2 cellular contexts compared by ENCODE assay signal in the genomic region with DNA sequence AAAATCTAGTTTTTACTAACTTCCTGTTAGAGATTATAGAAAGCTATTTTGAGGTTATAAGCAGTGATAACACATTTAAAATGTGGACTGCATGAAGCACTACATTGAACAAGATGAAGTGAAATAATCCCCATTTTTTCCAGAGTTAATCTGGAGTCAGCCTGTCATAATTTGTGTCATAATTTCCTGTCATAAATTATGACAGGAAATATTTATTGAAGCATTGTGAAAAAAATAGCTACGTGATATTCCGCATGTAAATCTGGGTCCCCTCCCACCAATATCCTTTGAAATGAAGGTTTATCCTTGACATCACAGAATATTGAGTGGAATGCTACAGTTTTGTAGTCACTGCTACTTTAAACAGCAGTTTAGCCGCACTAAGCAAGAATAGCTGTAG.
A peak's percentile ranks its signal among the peaks of the same experiment; 100 is the strongest.
TF ChIP-seq lines count a peak whose summit lies in the region.

No MANE protein-coding gene starts in this region.

TF ChIP-seq in GM12878, 131 proteins besides CTCF, POLR2A, EP300 and RAD21:
- TF ChIP-seq SMARCA5 (IDR thresholded peaks at IDR 0.05) (no peak), SMC3 (IDR thresholded peaks at IDR 0.05; ENCODE audit: borderline replicate concordance, low read length) (no peak), MYB (IDR thresholded peaks at IDR 0.05; ENCODE audit: borderline replicate concordance, low read depth, low read length) (no peak), POU2F2 (IDR thresholded peaks at IDR 0.05; ENCODE audit: borderline replicate concordance, low read depth, low read length) (no peak), ZNF217 (IDR thresholded peaks at IDR 0.05) (no peak), SUPT20H (IDR thresholded peaks at IDR 0.05; ENCODE audit: borderline replicate concordance, control insufficient read depth, low read depth, low read length) (no peak), LARP7 (IDR thresholded peaks at IDR 0.05) (no peak), IRF4 (IDR thresholded peaks at IDR 0.05; ENCODE audit: low read depth, low read length) (no peak), CHD2 (IDR thresholded peaks at IDR 0.05; ENCODE audit: borderline replicate concordance, low read depth, low read length) (no peak), SMAD1 (IDR thresholded peaks at IDR 0.05; ENCODE audit: low read depth, partially characterized antibody) (no peak), ATF7 (IDR thresholded peaks at IDR 0.05; ENCODE audit: low read depth) (no peak), BRCA1 (IDR thresholded peaks at IDR 0.05; ENCODE audit: low read depth, low read length) (no peak), NR2C1 (IDR thresholded peaks at IDR 0.05) (no peak), STAT3 (IDR thresholded peaks at IDR 0.05; ENCODE audit: low read depth, low read length) (no peak), BCL11A (IDR thresholded peaks at IDR 0.05; ENCODE audit: low read depth, low read length) (no peak)
- TF ChIP-seq, protein P1, sequence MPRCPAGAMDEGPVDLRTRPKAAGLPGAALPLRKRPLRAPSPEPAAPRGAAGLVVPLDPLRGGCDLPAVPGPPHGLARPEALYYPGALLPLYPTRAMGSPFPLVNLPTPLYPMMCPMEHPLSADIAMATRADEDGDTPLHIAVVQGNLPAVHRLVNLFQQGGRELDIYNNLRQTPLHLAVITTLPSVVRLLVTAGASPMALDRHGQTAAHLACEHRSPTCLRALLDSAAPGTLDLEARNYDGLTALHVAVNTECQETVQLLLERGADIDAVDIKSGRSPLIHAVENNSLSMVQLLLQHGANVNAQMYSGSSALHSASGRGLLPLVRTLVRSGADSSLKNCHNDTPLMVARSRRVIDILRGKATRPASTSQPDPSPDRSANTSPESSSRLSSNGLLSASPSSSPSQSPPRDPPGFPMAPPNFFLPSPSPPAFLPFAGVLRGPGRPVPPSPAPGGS (IDR thresholded peaks at IDR 0.05; ENCODE audit: borderline replicate concordance, insufficient read depth, low read depth, low read length, poor library complexity, severe bottlenecking) = no peak
- TF ChIP-seq, protein P2, sequence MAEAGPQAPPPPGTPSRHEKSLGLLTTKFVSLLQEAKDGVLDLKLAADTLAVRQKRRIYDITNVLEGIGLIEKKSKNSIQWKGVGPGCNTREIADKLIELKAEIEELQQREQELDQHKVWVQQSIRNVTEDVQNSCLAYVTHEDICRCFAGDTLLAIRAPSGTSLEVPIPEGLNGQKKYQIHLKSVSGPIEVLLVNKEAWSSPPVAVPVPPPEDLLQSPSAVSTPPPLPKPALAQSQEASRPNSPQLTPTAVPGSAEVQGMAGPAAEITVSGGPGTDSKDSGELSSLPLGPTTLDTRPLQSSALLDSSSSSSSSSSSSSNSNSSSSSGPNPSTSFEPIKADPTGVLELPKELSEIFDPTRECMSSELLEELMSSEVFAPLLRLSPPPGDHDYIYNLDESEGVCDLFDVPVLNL (IDR thresholded peaks at IDR 0.05; ENCODE audit: low read depth, low read length) = no peak
- TF ChIP-seq, protein P3, sequence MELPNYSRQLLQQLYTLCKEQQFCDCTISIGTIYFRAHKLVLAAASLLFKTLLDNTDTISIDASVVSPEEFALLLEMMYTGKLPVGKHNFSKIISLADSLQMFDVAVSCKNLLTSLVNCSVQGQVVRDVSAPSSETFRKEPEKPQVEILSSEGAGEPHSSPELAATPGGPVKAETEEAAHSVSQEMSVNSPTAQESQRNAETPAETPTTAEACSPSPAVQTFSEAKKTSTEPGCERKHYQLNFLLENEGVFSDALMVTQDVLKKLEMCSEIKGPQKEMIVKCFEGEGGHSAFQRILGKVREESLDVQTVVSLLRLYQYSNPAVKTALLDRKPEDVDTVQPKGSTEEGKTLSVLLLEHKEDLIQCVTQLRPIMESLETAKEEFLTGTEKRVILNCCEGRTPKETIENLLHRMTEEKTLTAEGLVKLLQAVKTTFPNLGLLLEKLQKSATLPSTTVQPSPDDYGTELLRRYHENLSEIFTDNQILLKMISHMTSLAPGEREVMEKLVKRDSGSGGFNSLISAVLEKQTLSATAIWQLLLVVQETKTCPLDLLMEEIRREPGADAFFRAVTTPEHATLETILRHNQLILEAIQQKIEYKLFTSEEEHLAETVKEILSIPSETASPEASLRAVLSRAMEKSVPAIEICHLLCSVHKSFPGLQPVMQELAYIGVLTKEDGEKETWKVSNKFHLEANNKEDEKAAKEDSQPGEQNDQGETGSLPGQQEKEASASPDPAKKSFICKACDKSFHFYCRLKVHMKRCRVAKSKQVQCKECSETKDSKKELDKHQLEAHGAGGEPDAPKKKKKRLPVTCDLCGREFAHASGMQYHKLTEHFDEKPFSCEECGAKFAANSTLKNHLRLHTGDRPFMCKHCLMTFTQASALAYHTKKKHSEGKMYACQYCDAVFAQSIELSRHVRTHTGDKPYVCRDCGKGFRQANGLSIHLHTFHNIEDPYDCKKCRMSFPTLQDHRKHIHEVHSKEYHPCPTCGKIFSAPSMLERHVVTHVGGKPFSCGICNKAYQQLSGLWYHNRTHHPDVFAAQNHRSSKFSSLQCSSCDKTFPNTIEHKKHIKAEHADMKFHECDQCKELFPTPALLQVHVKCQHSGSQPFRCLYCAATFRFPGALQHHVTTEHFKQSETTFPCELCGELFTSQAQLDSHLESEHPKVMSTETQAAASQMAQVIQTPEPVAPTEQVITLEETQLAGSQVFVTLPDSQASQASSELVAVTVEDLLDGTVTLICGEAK (IDR thresholded peaks at IDR 0.05; ENCODE audit: borderline replicate concordance) = no peak
- TF ChIP-seq, protein P4, sequence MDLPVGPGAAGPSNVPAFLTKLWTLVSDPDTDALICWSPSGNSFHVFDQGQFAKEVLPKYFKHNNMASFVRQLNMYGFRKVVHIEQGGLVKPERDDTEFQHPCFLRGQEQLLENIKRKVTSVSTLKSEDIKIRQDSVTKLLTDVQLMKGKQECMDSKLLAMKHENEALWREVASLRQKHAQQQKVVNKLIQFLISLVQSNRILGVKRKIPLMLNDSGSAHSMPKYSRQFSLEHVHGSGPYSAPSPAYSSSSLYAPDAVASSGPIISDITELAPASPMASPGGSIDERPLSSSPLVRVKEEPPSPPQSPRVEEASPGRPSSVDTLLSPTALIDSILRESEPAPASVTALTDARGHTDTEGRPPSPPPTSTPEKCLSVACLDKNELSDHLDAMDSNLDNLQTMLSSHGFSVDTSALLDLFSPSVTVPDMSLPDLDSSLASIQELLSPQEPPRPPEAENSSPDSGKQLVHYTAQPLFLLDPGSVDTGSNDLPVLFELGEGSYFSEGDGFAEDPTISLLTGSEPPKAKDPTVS (IDR thresholded peaks at IDR 0.05; ENCODE audit: low read depth, low read length) = no peak

TF ChIP-seq in endothelial cell of umbilical vein, 7 proteins besides CTCF, POLR2A, EP300 and RAD21:
- TF ChIP-seq FOS (IDR thresholded peaks at IDR 0.05; ENCODE audit: borderline replicate concordance, insufficient read depth, low read length) = peak; percentile 18
- no peak for TF ChIP-seq EZH2 (IDR thresholded peaks at IDR 0.05; ENCODE audit: borderline replicate concordance, low read depth, low read length, severe bottlenecking)
- TF ChIP-seq GATA2 (IDR thresholded peaks at IDR 0.05; ENCODE audit: insufficient read depth, insufficient read length, low read depth, low read length) = no peak
- TF ChIP-seq, protein P5, sequence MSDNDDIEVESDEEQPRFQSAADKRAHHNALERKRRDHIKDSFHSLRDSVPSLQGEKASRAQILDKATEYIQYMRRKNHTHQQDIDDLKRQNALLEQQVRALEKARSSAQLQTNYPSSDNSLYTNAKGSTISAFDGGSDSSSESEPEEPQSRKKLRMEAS (IDR thresholded peaks at IDR 0.05; ENCODE audit: insufficient read depth, insufficient read length) = no peak
- TF ChIP-seq POLR2AphosphoS5 (IDR thresholded peaks at IDR 0.05; ENCODE audit: insufficient read depth, low read depth, low read length) = no peak
- no peak for TF ChIP-seq MYC (IDR thresholded peaks at IDR 0.05; ENCODE audit: low read depth, low read length)
- peak; percentile 30 for TF ChIP-seq JUN (IDR thresholded peaks at IDR 0.05; ENCODE audit: borderline replicate concordance, insufficient read depth, insufficient read length, low read depth)
